In genomic region chr5:6603643-6604042, GRCh38 we compare ENCODE assay signal across 18 cellular contexts. TPM values are rescaled to one million over a fixed set of nuclear protein-coding genes. Genes with fewer than 3 reads are reported as not detected.
DNase-seq lines count a peak whose midpoint lies in the region; ATAC-seq, FAIRE-seq and TF ChIP-seq lines count a peak whose summit lies in the region.
"Had no signal": no experiment of that assay in that cellular context is flagged by ENCODE, and none has a peak within 500 bp of the region (broad histone marks: within the 10 kb centered on the region; RNA-seq: fewer than 3 reads in every experiment).

No MANE protein-coding gene starts in this region.

- peaks cover 3% of the 10 kb centered on the region; the same call in 1 of the 3 replicates for H3K79me2 ChIP-seq in K562 (ENCODE audit: control insufficient read depth, insufficient read depth, low read length)
- H3K79me2 ChIP-seq in HepG2 (ENCODE audit: insufficient read depth, low read length), result no peaks in the 10 kb centered on the region

- no peaks in the 10 kb centered on the region for H3K27me3 ChIP-seq in K562 (ENCODE audit: control insufficient read depth in 2 of 2, insufficient read depth in 2 of 2, low read length in 2 of 2)
- H3K27me3 ChIP-seq in HepG2 (ENCODE audit: control insufficient read depth in 1 of 2, insufficient read depth in 2 of 2, low read length in 2 of 2), result no peaks in the 10 kb centered on the region

- H3K27ac ChIP-seq in K562 (ENCODE audit: extremely low read depth, low read depth, low read length) (no peak overlapping the region), HepG2 (ENCODE audit: extremely low read length, insufficient read depth, low read length) (no peak overlapping the region)
- H3K27ac ChIP-seq: A549, SK-N-MC had no signal

- no peak for TF ChIP-seq EP300 in K562 (IDR thresholded peaks at IDR 0.05; ENCODE audit: low read length)
- TF ChIP-seq EP300 in HepG2 (IDR thresholded peaks at IDR 0.05; ENCODE audit: low read depth in 2 of 2, low read length in 2 of 2), result no peak
- TF ChIP-seq EP300 in HepG2 (CRISPR knock-in tag; IDR thresholded peaks at IDR 0.05; ENCODE audit: borderline replicate concordance), result no peak

- ATAC-seq in K562, result no peak
- peak; percentile 44 to 53 for ATAC-seq in left cardiac atrium
- ATAC-seq in HepG2, result no peak
- ATAC-seq in GM19351 (IDR thresholded peaks at IDR 0.05; ENCODE audit: unreplicated experiment), result no peak

- in situ Hi-C loops in G401 (cut with HindIII; ENCODE audit: low sequenced_read_pairs), result no loop called here
- in situ Hi-C loops in K562 (cut with MboI), result no loop called here
- in situ Hi-C loops in HepG2 (cut with HindIII; ENCODE audit: extremely low pct_ligation_motif_present, low pct_unique_long_range_greater_than_20kb), result no loop called here

- TF ChIP-seq CTCF in K562 (IDR thresholded peaks at IDR 0.05 in 2 of 3, conservative IDR thresholded peaks at IDR 0.05 in 1 of 3; ENCODE audit: insufficient read depth in 2 of 3, low read depth in 1 of 3, low read length in 3 of 3), result no peak
- TF ChIP-seq CTCF in HepG2 (CRISPR knock-in tag; IDR thresholded peaks at IDR 0.05), result no peak

- WGBS in K562 (ENCODE audit: insufficient coverage, low coverage, missing lambda C conversion rate), result 95% methylated on average over 5 of the region's 5 CpGs
- 100% methylated on average over 3 of the region's 5 CpGs for WGBS in HepG2 (ENCODE audit: low lambda C conversion rate)

- TF ChIP-seq POLR2A in K562 (conservative IDR thresholded peaks at IDR 0.05) (no peak), HepG2 (IDR thresholded peaks at IDR 0.05; ENCODE audit: insufficient read depth in 1 of 2, low read depth in 2 of 2, low read length in 2 of 2) (no peak)

- H3K4me1 ChIP-seq in K562 (replicated peaks in 1 of 2; ENCODE audit: control insufficient read depth in 2 of 2, insufficient read depth in 2 of 2, low read length in 2 of 2), result no peaks in the 10 kb centered on the region
- H3K4me1 ChIP-seq in HepG2 (ENCODE audit: insufficient read depth, low read length), result no peaks in the 10 kb centered on the region
- H3K4me1 ChIP-seq: A549, Caco-2 had no signal

- FAIRE-seq in K562 (lab: Jason Lieb, UNC) (no peak), HepG2 (lab: Jason Lieb, UNC) (no peak)
- FAIRE-seq: A549 had no signal

- H4K20me1 ChIP-seq in K562 (replicated peaks; ENCODE audit: control insufficient read depth, insufficient read depth, low read length) (no peaks in the 10 kb centered on the region), HepG2 (ENCODE audit: insufficient read depth, low read length) (no peaks in the 10 kb centered on the region)

- CTCF ChIA-PET in K562 (lab: Yijun Ruan, JAX; ENCODE audit: low intra/inter-chr PET ratio) (no interaction called here), HepG2 (lab: Yijun Ruan, JAX; ENCODE audit: low intra/inter-chr PET ratio, low total read pairs) (no interaction called here)

- BruUV-seq in K562 (replicated peaks; lab: Mats Ljungman, UMichigan) (no TSS peak), HepG2 (replicated peaks; lab: Mats Ljungman, UMichigan) (no TSS peak)

- no peaks in the 10 kb centered on the region for H3K9me1 ChIP-seq in K562 (ENCODE audit: control insufficient read depth, insufficient read depth, low read length)

- H3K9ac ChIP-seq in K562 (ENCODE audit: insufficient read depth in 1 of 2, low read depth in 2 of 2, low read length in 2 of 2) (no peak overlapping the region), HepG2 (ENCODE audit: insufficient read depth, low read depth, low read length) (no peak overlapping the region)

- H2AFZ ChIP-seq in K562 (ENCODE audit: low read depth, low read length), result no peak overlapping the region
- no peak overlapping the region for H2AFZ ChIP-seq in HepG2 (ENCODE audit: low read length)

- POLR2A ChIA-PET in K562 (lab: Yijun Ruan, JAX) (interaction anchor here (1.0 kb wide), 1 partner anchor 15 kb away, joined by 3 read pairs; no protein-coding TSS in a partner anchor), HepG2 (lab: Yijun Ruan, JAX) (no interaction called here)

- H3K36me3 ChIP-seq in K562 (ENCODE audit: control insufficient read depth, insufficient read depth, low read length) (peaks cover 96% of the 10 kb centered on the region), HepG2 (replicated peaks in 1 of 2; ENCODE audit: control insufficient read depth in 1 of 2, insufficient read depth in 2 of 2, low read length in 2 of 2) (peaks cover 43 to 88% of the 10 kb centered on the region in 2 experiments)

- H3K4me2 ChIP-seq in K562 (ENCODE audit: insufficient read depth, low read length), result no peak overlapping the region
- no peak overlapping the region for H3K4me2 ChIP-seq in HepG2 (ENCODE audit: low read depth, low read length)
- H3K4me2 ChIP-seq: A549 had no signal

- no peaks in the 10 kb centered on the region for H3K9me3 ChIP-seq in K562 (replicated peaks; ENCODE audit: control insufficient read depth, insufficient read depth, low read depth, low read length)
- H3K9me3 ChIP-seq in HepG2 (ENCODE audit: low read length), result no peaks in the 10 kb centered on the region
- H3K9me3 ChIP-seq: A549, Caco-2 had no signal

- DNase-seq in G401 (ENCODE audit: low spot score) (peak; percentile 70), K562 (ENCODE audit: extremely low read depth in 1 of 4, low spot score in 3 of 4) (no peak), left cardiac atrium (peak; percentile 51), HepG2 (ENCODE audit: low spot score) (no peak), NCI-H82 treated with DMSO at 0.1 percent for 48 hours (lab: John Stamatoyannopoulos, UW; ENCODE audit: unreplicated experiment) (no peak), middle frontal gyrus (ENCODE audit: extremely low spot score, low spot score) (no peak), globus pallidus (ENCODE audit: low spot score) (no peak)
- DNase-seq: Caco-2; CD4-positive, alpha-beta T cell; GF-D8; KBM-7; NCI-H1105; NCI-H2081 treated with DMSO at 0.1 percent for 48 hours; NCI-H510A; NCI-H774 had no signal

- intact Hi-C loops in K562 (cut with micrococcal nuclease) (no loop called here), left cardiac atrium (cut with DNase I) (no loop called here), HepG2 (cut with micrococcal nuclease; ENCODE audit: unreplicated experiment) (no loop called here)

- H3K4me3 ChIP-seq in K562, result no peak overlapping the region
- H3K4me3 ChIP-seq in HepG2 (replicated peaks in 1 of 3; ENCODE audit: insufficient read depth in 1 of 3, low read depth in 2 of 3, low read length in 3 of 3), result no peak overlapping the region
- H3K4me3 ChIP-seq: A549, SK-N-MC had no signal

- TF ChIP-seq RAD21 in K562 (CRISPR knock-in tag; conservative IDR thresholded peaks at IDR 0.05 in 1 of 2, IDR thresholded peaks at IDR 0.05 in 1 of 2) (no peak), HepG2 (CRISPR knock-in tag; IDR thresholded peaks at IDR 0.05) (no peak)

RNA-seq across cellular contexts. Expression of gene NSUN2, which starts 29.2 kb away (rescaled TPM):
- total RNA-seq in G401 (2014; rRNA removed; shearing (Covaris generic)), result 46.6 and 65.0 TPM in 2 replicates
- total RNA-seq in K562 (2011; cell fraction: chromatin; rRNA removed; ENCODE audit: low replicate concordance), result 302 and 367 TPM in 2 replicates
- total RNA-seq in K562 (2011; cell fraction: nucleolus; rRNA removed), result 157 and 179 TPM in 2 replicates
- total RNA-seq in K562 (2011; cell fraction: nucleoplasm; rRNA removed), result 204 and 221 TPM in 2 replicates
- total RNA-seq in K562 (2014; rRNA removed) (138 and 161 TPM in 2 replicates), K562 (2014; rRNA removed; fragmentation: Illumina TruSeq; extraction: Trizol) (127 and 137 TPM in 2 replicates), K562 (2015; rRNA removed; fragmentation: Illumina TruSeq; extraction: Trizol) (122 and 124 TPM in 2 replicates), K562 (2021) (138 and 160 TPM in 2 replicates), left cardiac atrium (10 to 100 TPM; 23.2 to 29.3 TPM), HepG2 (2016; rRNA removed; fragmentation: Illumina TruSeq; extraction: Trizol) (69.1 and 71.4 TPM in 2 replicates)
- polyA plus RNA-seq in K562 (2011; rRNA removed) (97.8 and 118 TPM in 2 replicates), K562 (2014; fragmentation: Illumina TruSeq; extraction: Trizol) (158 and 167 TPM in 2 replicates), K562 (2014; fragmentation: Nextera tagmentation; extraction: Ambion mirVana) (10 to 100 TPM in 1 of 2 experiments, 1 to 10 TPM in 1; 9.2 to 13.6 TPM), K562 (2014; rRNA removed) (153 and 156 TPM in 2 replicates), HepG2 (2011; rRNA removed) (51.7 and 52.1 TPM in 2 replicates)
- polyA plus RNA-seq in K562 (2011; cell fraction: cytosol; rRNA removed), result 65.2 and 68.8 TPM in 2 replicates
- 184 and 242 TPM in 2 replicates for polyA plus RNA-seq in K562 (2011; cell fraction: nucleus; rRNA removed)
- 70.0 and 115 TPM in 2 replicates for polyA plus RNA-seq in K562 (2012)
- 89.1 and 113 TPM in 2 replicates for polyA minus RNA-seq in K562 (2011; rRNA and poly(A)+ RNA removed)
- polyA minus RNA-seq in K562 (2011; cell fraction: cytosol; rRNA and poly(A)+ RNA removed), result 57.1 and 67.4 TPM in 2 replicates
- 83.1 and 96.6 TPM in 2 replicates for polyA minus RNA-seq in K562 (2011; cell fraction: nucleus; rRNA and poly(A)+ RNA removed)
- total RNA-seq in HepG2 (2016; cell fraction: cytosol; rRNA removed; fragmentation: Illumina TruSeq; extraction: Trizol; ENCODE audit: low read depth), result 12.3 and 15.9 TPM in 2 replicates
- total RNA-seq in HepG2 (2016; cell fraction: insoluble cytoplasmic fraction; rRNA removed; fragmentation: Illumina TruSeq; extraction: Trizol), result 58.5 and 66.7 TPM in 2 replicates
- total RNA-seq in HepG2 (2016; cell fraction: membrane; rRNA removed; fragmentation: Illumina TruSeq; extraction: Trizol), result 16.2 and 18.1 TPM in 2 replicates
- 50.6 and 60.7 TPM in 2 replicates for total RNA-seq in HepG2 (2016; cell fraction: nucleus; rRNA removed; fragmentation: Illumina TruSeq; extraction: Trizol)
- polyA plus RNA-seq in HepG2 (2011; cell fraction: cytosol; rRNA removed), result 24.9 and 27.2 TPM in 2 replicates
- 138 and 148 TPM in 2 replicates for polyA plus RNA-seq in HepG2 (2011; cell fraction: nucleus; rRNA removed)
- polyA plus RNA-seq in HepG2 (2012), result 44.6 and 48.0 TPM in 2 replicates
- 2.3 and 3.1 TPM in 2 replicates for polyA plus RNA-seq in HepG2 (2016; cell fraction: cytosol; fragmentation: Illumina TruSeq; extraction: Trizol; ENCODE audit: low read depth)
- polyA plus RNA-seq in HepG2 (2016; cell fraction: insoluble cytoplasmic fraction; fragmentation: Illumina TruSeq; extraction: Trizol; ENCODE audit: low read depth), result 59.3 and 62.8 TPM in 2 replicates
- polyA plus RNA-seq in HepG2 (2016; cell fraction: membrane; fragmentation: Illumina TruSeq; extraction: Trizol; ENCODE audit: low read depth), result 7.1 and 8.4 TPM in 2 replicates
- polyA plus RNA-seq in HepG2 (2016; cell fraction: nucleus; fragmentation: Illumina TruSeq; extraction: Trizol; ENCODE audit: insufficient read depth, low read depth), result 140 and 147 TPM in 2 replicates
- 25.9 and 113 TPM in 2 replicates for polyA minus RNA-seq in HepG2 (2011; rRNA and poly(A)+ RNA removed; ENCODE audit: low replicate concordance)
- polyA minus RNA-seq in HepG2 (2011; cell fraction: cytosol; rRNA and poly(A)+ RNA removed), result 17.2 and 20.0 TPM in 2 replicates
- 82.3 and 82.4 TPM in 2 replicates for polyA minus RNA-seq in HepG2 (2011; cell fraction: nucleus; rRNA and poly(A)+ RNA removed)

RNA-seq across cellular contexts. Expression of gene SRD5A1, which starts 29.6 kb away (rescaled TPM):
- 15.4 and 40.9 TPM in 2 replicates for total RNA-seq in G401 (2014; rRNA removed; shearing (Covaris generic))
- 18.5 and 18.8 TPM in 2 replicates for total RNA-seq in K562 (2011; cell fraction: chromatin; rRNA removed; ENCODE audit: low replicate concordance)
- 8.7 and 11.2 TPM in 2 replicates for total RNA-seq in K562 (2011; cell fraction: nucleolus; rRNA removed)
- total RNA-seq in K562 (2011; cell fraction: nucleoplasm; rRNA removed), result 13.9 and 23.4 TPM in 2 replicates
- total RNA-seq in K562 (2014; rRNA removed), result 14.4 and 21.2 TPM in 2 replicates
- total RNA-seq in K562 (2014; rRNA removed; fragmentation: Illumina TruSeq; extraction: Trizol), result 6.7 and 9.7 TPM in 2 replicates
- 5.0 TPM in 2 replicates for total RNA-seq in K562 (2015; rRNA removed; fragmentation: Illumina TruSeq; extraction: Trizol)
- 22.1 and 22.2 TPM in 2 replicates for total RNA-seq in K562 (2021)
- polyA plus RNA-seq in K562 (2011; rRNA removed), result 20.0 and 22.6 TPM in 2 replicates
- polyA plus RNA-seq in K562 (2011; cell fraction: cytosol; rRNA removed), result 16.3 and 47.6 TPM in 2 replicates
- polyA plus RNA-seq in K562 (2011; cell fraction: nucleus; rRNA removed), result 15.9 and 23.7 TPM in 2 replicates
- 7.2 and 11.9 TPM in 2 replicates for polyA plus RNA-seq in K562 (2012)
- 7.2 and 8.1 TPM in 2 replicates for polyA plus RNA-seq in K562 (2014; fragmentation: Illumina TruSeq; extraction: Trizol)
- polyA plus RNA-seq in K562 (2014; fragmentation: Nextera tagmentation; extraction: Ambion mirVana), result 1 to 10 TPM; 1.3 to 1.8 TPM
- 13.7 and 19.0 TPM in 2 replicates for polyA plus RNA-seq in K562 (2014; rRNA removed)
- 7.1 and 8.6 TPM in 2 replicates for polyA minus RNA-seq in K562 (2011; rRNA and poly(A)+ RNA removed)
- polyA minus RNA-seq in K562 (2011; cell fraction: cytosol; rRNA and poly(A)+ RNA removed), result 5.7 and 7.3 TPM in 2 replicates
- polyA minus RNA-seq in K562 (2011; cell fraction: nucleus; rRNA and poly(A)+ RNA removed), result 6.8 and 9.6 TPM in 2 replicates
- total RNA-seq in left cardiac atrium, result 1 to 10 TPM; 2.0 to 2.2 TPM
- 6.1 and 7.1 TPM in 2 replicates for total RNA-seq in HepG2 (2016; rRNA removed; fragmentation: Illumina TruSeq; extraction: Trizol)
- 2.8 and 4.1 TPM in 2 replicates for total RNA-seq in HepG2 (2016; cell fraction: cytosol; rRNA removed; fragmentation: Illumina TruSeq; extraction: Trizol; ENCODE audit: low read depth)
- total RNA-seq in HepG2 (2016; cell fraction: insoluble cytoplasmic fraction; rRNA removed; fragmentation: Illumina TruSeq; extraction: Trizol), result 5.8 and 5.9 TPM in 2 replicates
- 5.5 and 6.5 TPM in 2 replicates for total RNA-seq in HepG2 (2016; cell fraction: membrane; rRNA removed; fragmentation: Illumina TruSeq; extraction: Trizol)
- 4.9 and 7.7 TPM in 2 replicates for total RNA-seq in HepG2 (2016; cell fraction: nucleus; rRNA removed; fragmentation: Illumina TruSeq; extraction: Trizol)
- 9.9 and 11.3 TPM in 2 replicates for polyA plus RNA-seq in HepG2 (2011; rRNA removed)
- polyA plus RNA-seq in HepG2 (2011; cell fraction: cytosol; rRNA removed), result 7.8 and 8.2 TPM in 2 replicates
- polyA plus RNA-seq in HepG2 (2011; cell fraction: nucleus; rRNA removed), result 10.7 TPM in 2 replicates
- 4.4 and 4.9 TPM in 2 replicates for polyA plus RNA-seq in HepG2 (2012)
- polyA plus RNA-seq in HepG2 (2016; cell fraction: cytosol; fragmentation: Illumina TruSeq; extraction: Trizol; ENCODE audit: low read depth), result 3.6 and 3.9 TPM in 2 replicates
- polyA plus RNA-seq in HepG2 (2016; cell fraction: insoluble cytoplasmic fraction; fragmentation: Illumina TruSeq; extraction: Trizol; ENCODE audit: low read depth), result 8.8 and 9.6 TPM in 2 replicates
- polyA plus RNA-seq in HepG2 (2016; cell fraction: membrane; fragmentation: Illumina TruSeq; extraction: Trizol; ENCODE audit: low read depth), result 6.4 and 6.8 TPM in 2 replicates
- polyA plus RNA-seq in HepG2 (2016; cell fraction: nucleus; fragmentation: Illumina TruSeq; extraction: Trizol; ENCODE audit: insufficient read depth, low read depth), result 8.8 and 9.4 TPM in 2 replicates
- 19.3 and 93.8 TPM in 2 replicates for polyA minus RNA-seq in HepG2 (2011; rRNA and poly(A)+ RNA removed; ENCODE audit: low replicate concordance)
- 2.8 and 4.6 TPM in 2 replicates for polyA minus RNA-seq in HepG2 (2011; cell fraction: cytosol; rRNA and poly(A)+ RNA removed)
- 10.6 and 11.2 TPM in 2 replicates for polyA minus RNA-seq in HepG2 (2011; cell fraction: nucleus; rRNA and poly(A)+ RNA removed)

Comparison
In these comparisons a context has a peak if more than half of its experiments do, and no peak if none do; other contexts are left out.
1. DNase-seq: peak in G401 (single experiment) and left cardiac atrium (single experiment); none in K562 (0 of 4), HepG2 (single experiment), NCI-H82 treated with DMSO at 0.1 percent for 48 hours (single experiment), middle frontal gyrus (single experiment) and globus pallidus (single experiment).
2. ATAC-seq: peak in left cardiac atrium (2 of 2); none in K562 (single experiment), HepG2 (single experiment) and GM19351 (single experiment).